22 cellular contexts compared by ENCODE assay signal in genomic region chr3:144553301-144553700, GRCh38.
DNase-seq lines count a peak whose midpoint lies in the region; ATAC-seq, FAIRE-seq and TF ChIP-seq lines count a peak whose summit lies in the region.
"Had no signal": no experiment of that assay in that cellular context is flagged by ENCODE, and none has a peak within 500 bp of the region (broad histone marks: within the 10 kb centered on the region; RNA-seq: fewer than 3 reads in every experiment).

No MANE protein-coding gene starts in this region.

- 50% methylated on average over 1 of the region's 1 CpG; no CpG with 5 or more reads in 1 of the 2 experiments for WGBS in H1 (ENCODE audit: extremely low coverage in 1 of 2, insufficient coverage in 1 of 2, insufficient read length in 1 of 2, insufficient replicate concordance in 2 of 2, low coverage in 1 of 2, low lambda C conversion rate in 2 of 2, missing lambda C conversion rate in 1 of 2), 2 experiments
- WGBS in mesodermal cell (ENCODE audit: insufficient coverage in 2 of 2), 2 experiments: 17% methylated on average over 1 of the region's 1 CpG; no CpG with 5 or more reads in 1 of the 2 experiments
- WGBS in right cardiac atrium: 47% methylated on average over 1 of the region's 1 CpG

- H3K27me3 ChIP-seq in HUES6 (ENCODE audit: control insufficient read depth, insufficient read depth, low read length) (no peaks in the 10 kb centered on the region), H1 (replicated peaks in 1 of 4; ENCODE audit: control insufficient read depth in 3 of 4, extremely low read depth in 1 of 4, insufficient read depth in 3 of 4, low read length in 3 of 4) (no peaks in the 10 kb centered on the region), right cardiac atrium (ENCODE audit: control insufficient read depth, insufficient read depth) (no peaks in the 10 kb centered on the region)
- H3K27me3 ChIP-seq: BE2C had no signal

- H3K27ac ChIP-seq in HUES6 (ENCODE audit: low read depth, low read length) (peak overlapping the region; percentile 31; the same call in 1 of the 2 replicates), H1 (ENCODE audit: low read depth, low read length) (no peak overlapping the region), mesodermal cell (ENCODE audit: low read depth, low read length, severe bottlenecking) (peak overlapping the region; percentile 58), right cardiac atrium (ENCODE audit: low read length) (no peak overlapping the region)
- H3K27ac ChIP-seq: GM23248, HL-60 had no signal

- no peak overlapping the region for H4K8ac ChIP-seq in H1 (ENCODE audit: extremely low read depth, insufficient read depth, low read length)

- H3K4me3 ChIP-seq in HUES6 (ENCODE audit: low read depth, low read length) (no peak overlapping the region), H1 (ENCODE audit: extremely low read depth in 1 of 4, insufficient read depth in 2 of 4, low read depth in 3 of 4, low read length in 4 of 4) (no peak overlapping the region), mesodermal cell (ENCODE audit: extremely low read depth, insufficient read depth, low read length, poor library complexity, severe bottlenecking) (no peak overlapping the region), right cardiac atrium (ENCODE audit: low read length) (no peak overlapping the region)
- H3K4me3 ChIP-seq: GM23248 had no signal

- no peak for TF ChIP-seq POLR2A in H1 (IDR thresholded peaks at IDR 0.05; ENCODE audit: control extremely low read depth in 1 of 2, low read depth in 2 of 2, low read length in 2 of 2)

- no peak overlapping the region for H2BK120ac ChIP-seq in H1 (replicated peaks; ENCODE audit: low read depth, low read length)

- no peak for TF ChIP-seq RAD21 in H1 (IDR thresholded peaks at IDR 0.05 in 1 of 2, conservative IDR thresholded peaks at IDR 0.05 in 1 of 2; ENCODE audit: low read depth in 2 of 2, low read length in 2 of 2)

- no peak overlapping the region for H2AK5ac ChIP-seq in H1 (ENCODE audit: low read depth, low read length)

- no peak for FAIRE-seq in H1 (lab: Jason Lieb, UNC)

- H4K91ac ChIP-seq in H1 (replicated peaks; ENCODE audit: insufficient read length, low read length): no peak overlapping the region

- H3K18ac ChIP-seq in H1 (ENCODE audit: extremely low read depth, low read length): no peak overlapping the region

- no peak for TF ChIP-seq EP300 in H1 (IDR thresholded peaks at IDR 0.05; ENCODE audit: borderline replicate concordance in 1 of 2, low read depth in 2 of 2, low read length in 2 of 2)

- CTCF ChIA-PET in H1 (lab: Charles Lee; ENCODE audit: partially characterized antibody): no interaction called here

- H3K4ac ChIP-seq in H1 (replicated peaks; ENCODE audit: insufficient read length, low read depth, low read length): no peak overlapping the region

- no peaks in the 10 kb centered on the region for H3K79me1 ChIP-seq in H1 (ENCODE audit: low read depth, low read length)

- intact Hi-C loops in right cardiac atrium (cut with DNase I): no loop called here

- H2BK20ac ChIP-seq in H1 (ENCODE audit: low read length): no peak overlapping the region

- ATAC-seq in right cardiac atrium: no peak
- ATAC-seq: SK-N-SH treated with all-trans-retinoic acid at 6 μM for 48 hours had no signal

- no peak overlapping the region for H3K4me2 ChIP-seq in H1 (ENCODE audit: insufficient read depth in 1 of 2, low read depth in 2 of 2, low read length in 2 of 2)

- H3K4me1 ChIP-seq in HUES6 (ENCODE audit: control insufficient read depth, insufficient read depth, low read length) (peaks cover 28% of the 10 kb centered on the region), H1 (replicated peaks in 1 of 4; ENCODE audit: control insufficient read depth in 3 of 4, insufficient read depth in 4 of 4, low read length in 3 of 4) (peaks cover 0 to 7% (median 3%) of the 10 kb centered on the region in 4 experiments; a peak in 4 of 7 replicates), mesodermal cell (ENCODE audit: control insufficient read depth, insufficient read depth, low read length, poor library complexity, severe bottlenecking) (peaks cover 20% of the 10 kb centered on the region), right cardiac atrium (ENCODE audit: control insufficient read depth, insufficient read depth, low read length) (no peaks in the 10 kb centered on the region)
- H3K4me1 ChIP-seq: BE2C had no signal

- no peak overlapping the region for H2BK12ac ChIP-seq in H1 (ENCODE audit: low read depth, low read length)

- H3K9ac ChIP-seq in HUES6 (ENCODE audit: low read length) (no peak overlapping the region), H1 (replicated peaks in 1 of 4; ENCODE audit: extremely low read depth in 1 of 4, low read depth in 3 of 4, low read length in 3 of 4) (no peak overlapping the region)
- H3K9ac ChIP-seq: GM23248 had no signal

- H4K20me1 ChIP-seq in H1 (replicated peaks in 1 of 2; ENCODE audit: control insufficient read depth in 1 of 2, insufficient read depth in 2 of 2, low read length in 2 of 2): no peaks in the 10 kb centered on the region

- TF ChIP-seq CTCF in H1 (IDR thresholded peaks at IDR 0.05; ENCODE audit: control extremely low read depth in 1 of 3, insufficient read depth in 1 of 3, low read depth in 1 of 3, low read length in 3 of 3): no peak

- H3K9me3 ChIP-seq in HUES6 (ENCODE audit: control insufficient read depth, insufficient read depth, low read depth, low read length) (no peaks in the 10 kb centered on the region), H1 (ENCODE audit: insufficient read depth in 2 of 2, low read depth in 1 of 2, low read length in 1 of 2) (no peaks in the 10 kb centered on the region), mesodermal cell (ENCODE audit: control insufficient read depth, low read length) (no peaks in the 10 kb centered on the region), right cardiac atrium (ENCODE audit: control insufficient read depth, low read length) (no peaks in the 10 kb centered on the region)
- H3K9me3 ChIP-seq: BE2C had no signal

- H3K56ac ChIP-seq in H1 (replicated peaks; ENCODE audit: insufficient read length, low read depth, low read length): no peak overlapping the region

- H3K36me3 ChIP-seq in HUES6 (ENCODE audit: control insufficient read depth, insufficient read depth, low read length) (no peaks in the 10 kb centered on the region), H1 (ENCODE audit: control insufficient read depth in 2 of 4, insufficient read depth in 4 of 4, low read length in 3 of 4) (no peaks in the 10 kb centered on the region), mesodermal cell (ENCODE audit: control insufficient read depth, insufficient read depth, low read length) (no peaks in the 10 kb centered on the region)
- H3K36me3 ChIP-seq: BE2C had no signal

- no peak overlapping the region for H3K23ac ChIP-seq in H1 (ENCODE audit: insufficient read length)

- POLR2A ChIA-PET in H1 (lab: Charles Lee; ENCODE audit: partially characterized antibody): no interaction called here

- no peak overlapping the region for H3K14ac ChIP-seq in H1 (ENCODE audit: insufficient read length)

- DNase-seq in NCI-H146 treated with DMSO at 0.1 percent for 48 hours (lab: John Stamatoyannopoulos, UW; ENCODE audit: unreplicated experiment) (peak; percentile 20), NCI-H146 (lab: John Stamatoyannopoulos, UW) (no peak), H1 (ENCODE audit: low read depth in 1 of 2, low spot score in 2 of 2) (no peak), right cardiac atrium (no peak), D341Med (ENCODE audit: low spot score) (no peak)
- no peak for DNase-seq in activated CD4-positive, CD25-positive, alpha-beta regulatory T cell (lab: John Stamatoyannopoulos, UW)
- DNase-seq: 8988T; ACHN; BE2C; CD8-positive, alpha-beta memory T cell; GM23248; HCEC 1CT; NCI-H1092; NCI-H1417 treated with DMSO at 0.1 percent for 48 hours; NCI-H187 treated with DMSO at 0.1 percent for 48 hours; NCI-H2107; NCI-H446 treated with DMSO at 0.1 percent for 48 hours; NCI-H774 had no signal

- H2AFZ ChIP-seq in H1 (ENCODE audit: low read length): peak overlapping the region; percentile 17; the same call in 1 of the 2 replicates
- H2AFZ ChIP-seq: GM23248 had no signal

- no peak overlapping the region for H2BK15ac ChIP-seq in H1 (ENCODE audit: low read length)

- H4K5ac ChIP-seq in H1 (ENCODE audit: insufficient read length, low read depth, low read length): no peak overlapping the region

- H2BK5ac ChIP-seq in H1 (ENCODE audit: low read depth, low read length): no peak overlapping the region

- no peaks in the 10 kb centered on the region for H3K23me2 ChIP-seq in H1 (ENCODE audit: low read depth, low read length)

- H3K79me2 ChIP-seq in H1 (ENCODE audit: control insufficient read depth in 1 of 2, insufficient read depth in 2 of 2, low read length in 2 of 2): no peaks in the 10 kb centered on the region

TF ChIP-seq in H1, 55 proteins besides CTCF, POLR2A, EP300 and RAD21:
- no peak for TF ChIP-seq BACH1 (IDR thresholded peaks at IDR 0.05; ENCODE audit: low read length)
- no peak for TF ChIP-seq HDAC6 (IDR thresholded peaks at IDR 0.05; ENCODE audit: low read depth, low read length)
- TF ChIP-seq RXRA (IDR thresholded peaks at IDR 0.05; ENCODE audit: insufficient read depth, low read depth, low read length): no peak
TF ChIP-seq in H1: peak in this region for 0.

Comparison
In these comparisons a context has a peak if more than half of its experiments do, and no peak if none do; other contexts are left out.
1. H3K27ac ChIP-seq: peak in HUES6 (single experiment) and mesodermal cell (single experiment); none in H1 (single experiment) and right cardiac atrium (single experiment).